Comparison of ENCODE assay signal across 10 cellular contexts in genomic region chr14:67416085-67416484, GRCh38. TPM values are rescaled to one million over a fixed set of nuclear protein-coding genes. Genes with fewer than 3 reads are reported as not detected.
"Had no signal": no experiment of that assay in that cellular context is flagged by ENCODE, and none has a peak within 500 bp of the region (broad histone marks: within the 10 kb centered on the region; RNA-seq: fewer than 3 reads in every experiment).

No MANE protein-coding gene starts in this region.

- H3K27ac ChIP-seq: cardiac muscle cell, tibial artery had no signal

- H3K9me3 Mint-ChIP-seq: activated naive CD4-positive, alpha-beta T cell treated with anti-CD3 and anti-CD28 coated beads for 36 hours; activated naive CD8-positive, alpha-beta T cell treated with anti-CD3 and anti-CD28 coated beads, Interleukin-2, amount 50 U/mL, for 24 hours; activated T-helper 2 cell treated with anti-CD3 and anti-CD28 coated beads, Interferon-gamma antibody, Interleukin-2, Interleukin-4, amounts not matched to agents 10 μg/mL and 5 μg/mL and 100 μg/mL, durations not matched to agents 14 hours and 24 hours and 36 hours had no signal

- H3K9me3 ChIP-seq: tibial artery had no signal

- H3K4me3 Mint-ChIP-seq: activated naive CD4-positive, alpha-beta T cell treated with anti-CD3 and anti-CD28 coated beads for 36 hours; activated naive CD8-positive, alpha-beta T cell treated with anti-CD3 and anti-CD28 coated beads, Interleukin-2, amount 50 U/mL, for 24 hours had no signal

- DNase-seq: activated naive CD4-positive, alpha-beta T cell treated with anti-CD3 and anti-CD28 coated beads for 36 hours; activated naive CD8-positive, alpha-beta T cell treated with anti-CD3 and anti-CD28 coated beads, Interleukin-2, amount 50 U/mL, for 24 hours; hippocampal formation; stimulated activated CD4-positive, alpha-beta T cell treated with anti-CD3 and anti-CD28 coated beads, Interleukin-12 subunit alpha, Interleukin-12 subunit beta, amount 100 ng/mL, for 4 hours; stimulated activated CD4-positive, alpha-beta T cell treated with anti-CD3 and anti-CD28 coated beads, Interleukin-2, amount 100 ng/mL, for 24 hours; tibial artery had no signal

- H3K4me3 ChIP-seq: cardiac muscle cell, tibial artery had no signal

- H3K27ac Mint-ChIP-seq: activated naive CD4-positive, alpha-beta T cell treated with anti-CD3 and anti-CD28 coated beads for 36 hours; activated naive CD8-positive, alpha-beta T cell treated with anti-CD3 and anti-CD28 coated beads, Interleukin-2, amount 50 U/mL, for 24 hours; activated T-helper 2 cell treated with anti-CD3 and anti-CD28 coated beads, Interferon-gamma antibody, Interleukin-2, Interleukin-4, amounts not matched to agents 10 μg/mL and 5 μg/mL and 100 μg/mL, durations not matched to agents 14 hours and 24 hours and 36 hours had no signal

- H3K36me3 ChIP-seq: cardiac muscle cell, tibial artery had no signal

- ATAC-seq: activated naive CD8-positive, alpha-beta T cell treated with anti-CD3 and anti-CD28 coated beads, Interleukin-2, amount 50 U/mL, for 24 hours; esophagus mucosa had no signal

RNA-seq across cellular contexts. Expression of gene PLEK2, which starts 4.1 kb away (rescaled TPM):
- polyA plus RNA-seq: neural cell had no signal
